ENCODE assay signal across 12 cellular contexts in genomic region chr9:110141118-110141797, GRCh38.
DNase-seq lines count a peak whose midpoint lies in the region; ATAC-seq, FAIRE-seq and TF ChIP-seq lines count a peak whose summit lies in the region.
"Had no signal": no experiment of that assay in that cellular context is flagged by ENCODE, and none has a peak within 500 bp of the region (broad histone marks: within the 10 kb centered on the region; RNA-seq: fewer than 3 reads in every experiment).

No MANE protein-coding gene starts in this region.

- H3K27me3 ChIP-seq in BLaER1, result no peaks in the 10 kb centered on the region
- H3K27me3 ChIP-seq in pancreas, result no peaks in the 10 kb centered on the region

- H3K27ac ChIP-seq in BLaER1, result no peak overlapping the region
- peak overlapping the region in 1 of 4 donors; percentile 6 for H3K27ac ChIP-seq in pancreas

- TF ChIP-seq CTCF in fibroblast of mammary gland (conservative IDR thresholded peaks at IDR 0.05; ENCODE audit: control insufficient read depth, insufficient read depth, low read depth, low read length), result no peak
- no peak for TF ChIP-seq CTCF in pancreas (IDR thresholded peaks at IDR 0.05)
- TF ChIP-seq CTCF in GM13977 (IDR thresholded peaks at IDR 0.05; ENCODE audit: extremely low read depth, insufficient read depth, missing control alignments), result no peak

- H3K4me3 ChIP-seq in BLaER1 (no peak overlapping the region), fibroblast of mammary gland (ENCODE audit: control insufficient read depth, low read depth, low read length) (no peak overlapping the region), pancreas (no peak overlapping the region)

- H4K20me1 ChIP-seq in BLaER1, result no peaks in the 10 kb centered on the region

- peak overlapping the region; percentile 72; the same call in 1 of the 2 replicates for H3K4me2 ChIP-seq in BLaER1

- WGBS in pancreas, 2 donors, result 48 to 49% methylated on average over 9 of the region's 9 CpGs

- H3K9ac ChIP-seq in BLaER1, result no peak overlapping the region

- peak in 3 of 4 donors; percentile 25 to 67 (median 51) for ATAC-seq in pancreas

- DNase-seq in RCC 7860 (ENCODE audit: low spot score), result peak; percentile 98
- DNase-seq in fibroblast of mammary gland (ENCODE audit: low read depth), result peak; percentile 97
- DNase-seq in pancreas, result peak in 3 of 6 donors; percentile 10 to 37 (median 23)
- DNase-seq in GM13977 (ENCODE audit: low spot score), result no peak
- no peak for DNase-seq in GM19238 (ENCODE audit: insufficient read length, low spot score)
- DNase-seq in DMS79 treated with DMSO at 0.1 percent for 48 hours (lab: John Stamatoyannopoulos, UW), result no peak
- no peak for DNase-seq in activated T-cell treated with anti-CD3 and anti-CD28 coated beads for 4 hours
- DNase-seq: activated CD4-positive, alpha-beta T cell treated with anti-CD3 and anti-CD28 coated beads, Interleukin-2, amount 10 ng/mL, durations not matched to agents 24 days and 14 days; mesendoderm; NCI-H510A had no signal

- in situ Hi-C loops in GM13977 (cut with MboI; ENCODE audit: low pct_unique_long_range_greater_than_20kb, low sequenced_read_pairs, unreplicated experiment), result no loop called here

- intact Hi-C loops in pancreas (cut with DNase I), result no loop called here

- H3K9me3 ChIP-seq in BLaER1 (no peaks in the 10 kb centered on the region), pancreas (no peaks in the 10 kb centered on the region)

- peak; percentile 99 for FAIRE-seq in RCC 7860 (lab: Jason Lieb, UNC)
- no peak for FAIRE-seq in pancreas (lab: Jason Lieb, UNC)
- FAIRE-seq: colon had no signal

- H3K4me1 ChIP-seq in BLaER1 (peaks cover 49% of the 10 kb centered on the region), pancreas (peaks cover 0 to 12% (median 5%) of the 10 kb centered on the region in 3 donors)

- H3K36me3 ChIP-seq in BLaER1 (peaks cover 11% of the 10 kb centered on the region; the same call in 1 of the 2 replicates), pancreas (no peaks in the 10 kb centered on the region)

Comparison
In these comparisons a context has a peak if more than half of its experiments do, and no peak if none do; other contexts are left out.
1. DNase-seq: peak in RCC 7860 (single experiment) and fibroblast of mammary gland (single experiment); none in GM13977 (single experiment), GM19238 (single experiment), DMS79 treated with DMSO at 0.1 percent for 48 hours (single experiment) and activated T-cell treated with anti-CD3 and anti-CD28 coated beads for 4 hours (single experiment).